8 cellular contexts compared by ENCODE assay signal in genomic region chr3:101573449-101574387, GRCh38. TPM values are rescaled to one million over a fixed set of nuclear protein-coding genes. Genes with fewer than 3 reads are reported as not detected.
DNase-seq lines count a peak whose midpoint lies in the region; ATAC-seq lines count a peak whose summit lies in the region.

TSS of gene PCNP (plus strand) at chr3:101574180. CDS start at chr3:101574216, 36 bp downstream.

- H3K4me1 ChIP-seq in effector memory CD4-positive, alpha-beta T cell (ENCODE audit: control insufficient read depth, insufficient read depth, low read length, poor library complexity, severe bottlenecking), result peaks cover 27% of the 10 kb centered on the region

- CTCF ChIA-PET in activated CD8-positive, alpha-beta memory T cell treated with anti-CD3 and anti-CD28 coated beads for 36 hours (lab: Charles Lee), result interaction anchor here (0.6 to 2.7 kb wide), 10 partner anchors 10 to 364 kb away, joined by 3 to 10 read pairs (median 4); partner anchors contain the start of genes SENP7 and TRMT10C

- H3K9me3 ChIP-seq in effector memory CD4-positive, alpha-beta T cell (ENCODE audit: control insufficient read depth, low read length), result no peaks in the 10 kb centered on the region

- POLR2A ChIA-PET in activated CD8-positive, alpha-beta memory T cell treated with anti-CD3 and anti-CD28 coated beads for 36 hours (lab: Charles Lee), result interaction anchor here (0.6 to 3.4 kb wide), 11 partner anchors 12 to 863 kb away, joined by 3 to 35 read pairs (median 4); partner anchors contain the start of genes NFKBIZ, RPL24, TRMT10C and ZBTB11

- H3K36me3 ChIP-seq in effector memory CD4-positive, alpha-beta T cell (ENCODE audit: control insufficient read depth, insufficient read depth, low read length), result peaks cover 5% of the 10 kb centered on the region

- no peaks in the 10 kb centered on the region for H3K27me3 ChIP-seq in effector memory CD4-positive, alpha-beta T cell (replicated peaks; ENCODE audit: control insufficient read depth, insufficient read depth, low read length, poor library complexity, severe bottlenecking)

- DNase-seq in CMK (ENCODE audit: low read depth), result peak; percentile 89
- DNase-seq in HS-5 (ENCODE audit: low read depth), result peak; percentile 98
- peak; percentile 97 for DNase-seq in NK-92 treated with Interleukin-12 subunit alpha and Interleukin-12 subunit beta, amount 100 ng/mL, for 24 hours (lab: John Stamatoyannopoulos, UW)
- peak; percentile 96 to 98 (median 97) for DNase-seq in effector memory CD4-positive, alpha-beta T cell
- peak; percentile 99 for DNase-seq in medulla oblongata (ENCODE audit: extremely low spot score)
- peak; percentile 97 for DNase-seq in stimulated activated CD8-positive, alpha-beta memory T cell treated with anti-CD3 and anti-CD28 coated beads, Interleukin-12 subunit alpha, Interleukin-12 subunit beta, amount 100 ng/mL, for 24 hours (ENCODE audit: extremely low read depth)

- peak; percentile 87 for ATAC-seq in GM19467 (IDR thresholded peaks at IDR 0.05; ENCODE audit: unreplicated experiment)

- H3K27ac ChIP-seq in effector memory CD4-positive, alpha-beta T cell (ENCODE audit: insufficient read depth, low read length, poor library complexity, severe bottlenecking), result peak within 1 kb of the TSS; percentile 94

- peak within 1 kb of the TSS; percentile 77 for H3K4me3 ChIP-seq in effector memory CD4-positive, alpha-beta T cell (ENCODE audit: insufficient read depth, low read depth, low read length, poor library complexity, severe bottlenecking)

RNA-seq across cellular contexts. Expression of gene PCNP, which starts in this region (rescaled TPM):
- total RNA-seq in activated CD8-positive, alpha-beta memory T cell treated with anti-CD3 and anti-CD28 coated beads for 36 hours, result 100 to 1,000 TPM; 182 to 192 TPM

Comparison
In these comparisons a context has a peak if more than half of its experiments do, and no peak if none do; other contexts are left out.
1. Peak in every context shown above with its lines: DNase-seq, ATAC-seq, H3K4me3 ChIP-seq and H3K27ac ChIP-seq.